ENCODE assay signal across 8 cellular contexts in genomic region chr3:48428088-48428862, GRCh38. TPM values are rescaled to one million over a fixed set of nuclear protein-coding genes. Genes with fewer than 3 reads are reported as not detected.
DNase-seq lines count a peak whose midpoint lies in the region; ATAC-seq and TF ChIP-seq lines count a peak whose summit lies in the region.

No MANE protein-coding gene starts in this region.

- H3K36me3 ChIP-seq in PC-3 (ENCODE audit: low read depth, low read length) = peaks cover 3% of the 10 kb centered on the region; the same call in 1 of the 2 replicates
- peaks cover 0 to 22% (median 19%) of the 10 kb centered on the region in 4 donors for H3K36me3 ChIP-seq in esophagus muscularis mucosa
- peaks cover 13% of the 10 kb centered on the region for H3K36me3 ChIP-seq in osteoblast (ENCODE audit: insufficient read depth, low read length)

- DNase-seq in PC-3 (peak; percentile 43), esophagus muscularis mucosa (ENCODE audit: extremely low spot score) (no peak), osteoblast (ENCODE audit: insufficient read length, low spot score, missing footprints) (peak; percentile 90)
- DNase-seq in stimulated activated naive CD4-positive, alpha-beta T cell (lab: John Stamatoyannopoulos, UW) = no peak

- TF ChIP-seq POLR2A in esophagus muscularis mucosa (IDR thresholded peaks at IDR 0.05; ENCODE audit: low read depth) = no peak

- peak overlapping the region; percentile 68; the same call in 1 of the 2 replicates for H3K9ac ChIP-seq in PC-3 (ENCODE audit: low read length)

- no peak for TF ChIP-seq CTCF in PC-3 (conservative IDR thresholded peaks at IDR 0.05; ENCODE audit: low read depth, low read length)
- TF ChIP-seq CTCF in esophagus muscularis mucosa (IDR thresholded peaks at IDR 0.05) = no peak
- TF ChIP-seq CTCF in osteoblast (IDR thresholded peaks at IDR 0.05; ENCODE audit: extremely low read depth, low read depth, low read length) = no peak

- H3K27ac ChIP-seq in PC-3 (ENCODE audit: low read length) (no peak overlapping the region), esophagus muscularis mucosa (replicated peaks in 1 of 4) (peak overlapping the region; percentile 93 to 99 (median 98)), osteoblast (ENCODE audit: low read depth, low read length) (no peak overlapping the region)

- CTCF ChIA-PET in PC-3 (lab: Charles Lee) = interaction anchor here (0.6 to 0.9 kb wide), 2 partner anchors 27 to 154 kb away, joined by 3 to 4 read pairs; no protein-coding TSS in a partner anchor

- H3K4me2 ChIP-seq in PC-3 (ENCODE audit: low read length) (peak overlapping the region; percentile 98), osteoblast (ENCODE audit: insufficient read depth, low read length) (peak overlapping the region; percentile 88)

- H3F3A ChIP-seq in PC-3 (ENCODE audit: low read length, unreplicated experiment) = no peaks in the 10 kb centered on the region

- no TSS peak for BruUV-seq in PC-3 (replicated peaks; lab: Mats Ljungman, UMichigan)

- H3K4me3 ChIP-seq in GM08714 (ENCODE audit: low read length) (peak overlapping the region; percentile 66; the same call in 1 of the 2 replicates), PC-3 (ENCODE audit: low read length) (peak overlapping the region; percentile 83), esophagus muscularis mucosa (peak overlapping the region; percentile 77 to 92 (median 86)), osteoblast (ENCODE audit: insufficient read depth, low read length) (peak overlapping the region; percentile 75)

- H3K4me1 ChIP-seq in PC-3 (ENCODE audit: insufficient read depth, low read length) (peaks cover 25% of the 10 kb centered on the region), esophagus muscularis mucosa (peaks cover 59 to 89% (median 84%) of the 10 kb centered on the region in 4 donors), osteoblast (ENCODE audit: insufficient read depth, low read length) (peaks cover 16% of the 10 kb centered on the region)

- intact Hi-C loops in PC-3 (cut with micrococcal nuclease) = no loop called here
- intact Hi-C loops in esophagus muscularis mucosa (cut with DNase I) = no loop called here

- H2AFZ ChIP-seq in PC-3 (ENCODE audit: low read length) (peak overlapping the region; percentile 92), osteoblast (ENCODE audit: low read length) (no peak overlapping the region)

- no peaks in the 10 kb centered on the region for H3K9me2 ChIP-seq in PC-3 (replicated peaks; ENCODE audit: low read length)

- no peaks in the 10 kb centered on the region for H3K27me3 ChIP-seq in PC-3 (ENCODE audit: low read length)
- no peaks in the 10 kb centered on the region for H3K27me3 ChIP-seq in esophagus muscularis mucosa
- H3K27me3 ChIP-seq in osteoblast (ENCODE audit: insufficient read depth, low read length) = peaks cover 12% of the 10 kb centered on the region

- no peaks in the 10 kb centered on the region for H3K9me3 ChIP-seq in PC-3 (ENCODE audit: low read length)
- no peaks in the 10 kb centered on the region for H3K9me3 ChIP-seq in esophagus muscularis mucosa
- H3K9me3 ChIP-seq in osteoblast (ENCODE audit: low read depth, low read length) = no peaks in the 10 kb centered on the region

- no peak for TF ChIP-seq EP300 in esophagus muscularis mucosa (IDR thresholded peaks at IDR 0.05)

- 38% methylated on average over 11 of the region's 18 CpGs for WGBS in esophagus muscularis mucosa

- ATAC-seq in PC-3 (peak; percentile 43), GM19328 (IDR thresholded peaks at IDR 0.05; ENCODE audit: unreplicated experiment) (no peak), esophagus mucosa (no peak), GM21737 (IDR thresholded peaks at IDR 0.05; ENCODE audit: unreplicated experiment) (no peak)

- POLR2A ChIA-PET in PC-3 (lab: Charles Lee; ENCODE audit: unreplicated experiment) = interaction anchor here (0.6 kb wide), 1 partner anchor 12 kb away, joined by 4 read pairs; no protein-coding TSS in a partner anchor

- peaks cover 19% of the 10 kb centered on the region for H3K79me2 ChIP-seq in PC-3 (ENCODE audit: low read length)
- no peaks in the 10 kb centered on the region for H3K79me2 ChIP-seq in osteoblast (ENCODE audit: insufficient read depth, low read length)

- H4K20me1 ChIP-seq in PC-3 (ENCODE audit: low read length) (no peaks in the 10 kb centered on the region), osteoblast (ENCODE audit: insufficient read depth, low read length) (peaks cover 14% of the 10 kb centered on the region)

RNA-seq across cellular contexts. Expression of gene PLXNB1, which starts 1.6 kb away (rescaled TPM):
- total RNA-seq in PC-3 (2014; rRNA removed) (31.8 and 35.4 TPM in 2 replicates), esophagus muscularis mucosa (100 to 1,000 TPM; 120 to 200 (median 152) TPM), osteoblast (23.3 and 33.7 TPM in 2 replicates), esophagus mucosa (62.0 TPM)

RNA-seq across cellular contexts. Expression of gene CCDC51, which starts 11.6 kb away (rescaled TPM):
- total RNA-seq in PC-3 (2014; rRNA removed) = 27.8 and 30.9 TPM in 2 replicates
- 10 to 100 TPM; 15.6 to 26.6 (median 23.0) TPM for total RNA-seq in esophagus muscularis mucosa
- total RNA-seq in osteoblast = 13.3 and 17.4 TPM in 2 replicates
- total RNA-seq in esophagus mucosa = 15.3 TPM

RNA-seq across cellular contexts. Expression of gene TMA7, which starts 11.8 kb away (rescaled TPM):
- total RNA-seq in PC-3 (2014; rRNA removed) (517 and 618 TPM in 2 replicates), esophagus muscularis mucosa (100 to 1,000 TPM; 167 to 270 (median 205) TPM), osteoblast (128 and 135 TPM in 2 replicates), esophagus mucosa (244 TPM)

RNA-seq across cellular contexts. Expression of gene ATRIP, which starts 18.3 kb away (rescaled TPM):
- total RNA-seq in PC-3 (2014; rRNA removed) = 13.9 and 16.1 TPM in 2 replicates
- 1 to 10 TPM; 4.2 to 8.5 (median 5.3) TPM for total RNA-seq in esophagus muscularis mucosa
- total RNA-seq in osteoblast = 5.0 and 5.1 TPM in 2 replicates
- total RNA-seq in esophagus mucosa = 6.3 TPM

RNA-seq across cellular contexts. Expression of gene FBXW12, which starts 56.3 kb away (rescaled TPM):
- not detected in 2 replicates for total RNA-seq in PC-3 (2014; rRNA removed)
- total RNA-seq in esophagus muscularis mucosa = under 1 TPM in 1 of 4 donors, not detected in 3; 0.65 TPM
- total RNA-seq in osteoblast = not detected in 2 replicates
- not detected for total RNA-seq in esophagus mucosa

Comparison
In these comparisons a context has a peak if more than half of its experiments do, and no peak if none do; other contexts are left out.
1. DNase-seq: peak in PC-3 (single experiment) and osteoblast (single experiment); none in esophagus muscularis mucosa (single experiment) and stimulated activated naive CD4-positive, alpha-beta T cell (0 of 6).
2. H3K27ac ChIP-seq: peak in esophagus muscularis mucosa (4 of 4); none in PC-3 (single experiment) and osteoblast (single experiment).
3. Peak in every context shown above with its lines, with median percentiles within 50 percentile points of each other: H3K4me3 ChIP-seq.